In genomic region chr16:12410842-12411490, GRCh38 we compare ENCODE assay signal across 15 cellular contexts.
DNase-seq lines count a peak whose midpoint lies in the region; ATAC-seq and TF ChIP-seq lines count a peak whose summit lies in the region.
"Had no signal": no experiment of that assay in that cellular context is flagged by ENCODE, and none has a peak within 500 bp of the region (broad histone marks: within the 10 kb centered on the region; RNA-seq: fewer than 3 reads in every experiment).

No MANE protein-coding gene starts in this region.

- in situ Hi-C loops in mammary epithelial cell (cut with MboI; ENCODE audit: low sequenced_read_pairs in 2 of 2): no loop called here

- H2AFZ ChIP-seq in mammary epithelial cell (ENCODE audit: low read depth, low read length): no peak overlapping the region
- H2AFZ ChIP-seq: GM23248 had no signal

- ATAC-seq in effector memory CD8-positive, alpha-beta T cell (replicated peaks): no peak
- ATAC-seq: A549, HCT116 had no signal

- peak overlapping the region in 1 of 2 donors; percentile 23 for H3K27ac Mint-ChIP-seq in effector memory CD8-positive, alpha-beta T cell

- 79 to 87% methylated on average over 8 of the region's 8 CpGs for WGBS in testis, 2 donors
- 90% methylated on average over 8 of the region's 8 CpGs for WGBS in mammary epithelial cell (ENCODE audit: low coverage, missing lambda C conversion rate)

- H4K20me1 ChIP-seq in mammary epithelial cell (ENCODE audit: insufficient read depth, low read length): no peaks in the 10 kb centered on the region

- peaks cover 9 to 12% of the 10 kb centered on the region in 2 donors for H3K4me1 Mint-ChIP-seq in effector memory CD8-positive, alpha-beta T cell (ENCODE audit: low read depth in 2 of 2)

- no peaks in the 10 kb centered on the region for H3K36me3 ChIP-seq in right atrium auricular region
- no peaks in the 10 kb centered on the region for H3K36me3 ChIP-seq in testis (ENCODE audit: low read depth, missing control alignments)
- H3K36me3 ChIP-seq in mammary epithelial cell (ENCODE audit: insufficient read depth, low read length): no peaks in the 10 kb centered on the region
- H3K36me3 ChIP-seq: BE2C had no signal

- H3K9me3 Mint-ChIP-seq in effector memory CD8-positive, alpha-beta T cell: no peaks in the 10 kb centered on the region
- H3K9me3 Mint-ChIP-seq: CD8-positive, alpha-beta memory T cell had no signal

- dilution Hi-C loops in mammary epithelial cell (cut with HindIII; ENCODE audit: low sequenced_read_pairs): no loop called here

- intact Hi-C loops in testis (cut with DNase I; ENCODE audit: low total_unique reads) (no loop called here), mammary epithelial cell (cut with micrococcal nuclease) (no loop called here)

- no peak for TF ChIP-seq CTCF in right atrium auricular region (IDR thresholded peaks at IDR 0.05)
- TF ChIP-seq CTCF in testis (IDR thresholded peaks at IDR 0.05): no peak
- no peak for TF ChIP-seq CTCF in mammary epithelial cell (conservative IDR thresholded peaks at IDR 0.05 in 1 of 2, IDR thresholded peaks at IDR 0.05 in 1 of 2; ENCODE audit: extremely low read depth in 1 of 2, insufficient read depth in 1 of 2, low read depth in 1 of 2, low read length in 2 of 2)

- TF ChIP-seq POLR2A in testis (IDR thresholded peaks at IDR 0.05): no peak

- DNase-seq in GDM1 (lab: John Stamatoyannopoulos, UW) (peak; percentile 37), KG1 (lab: John Stamatoyannopoulos, UW) (peak; percentile 11), NOMO-1 treated with dmso at 0.1 percent for 144 hours (lab: John Stamatoyannopoulos, UW; ENCODE audit: unreplicated experiment) (peak; percentile 44), mesenteric fat pad (ENCODE audit: low spot score) (peak; percentile 59), right atrium auricular region (ENCODE audit: low spot score) (no peak), testis (no peak), mammary epithelial cell (no peak)
- DNase-seq in effector memory CD8-positive, alpha-beta T cell: no peak
- DNase-seq: BE2C; Caco-2; CD8-positive, alpha-beta memory T cell; GM23248; IMR-90 had no signal

- H3K27ac ChIP-seq in right atrium auricular region (no peak overlapping the region), testis (no peak overlapping the region), mammary epithelial cell (ENCODE audit: insufficient read depth, low read depth, low read length) (no peak overlapping the region)
- H3K27ac ChIP-seq: A549, GM23248 had no signal

- H3K27me3 Mint-ChIP-seq in effector memory CD8-positive, alpha-beta T cell: no peaks in the 10 kb centered on the region
- H3K27me3 Mint-ChIP-seq: CD8-positive, alpha-beta memory T cell had no signal

- H3K4me1 ChIP-seq in right atrium auricular region: no peaks in the 10 kb centered on the region
- H3K4me1 ChIP-seq in testis: no peaks in the 10 kb centered on the region
- no peaks in the 10 kb centered on the region for H3K4me1 ChIP-seq in mammary epithelial cell (ENCODE audit: insufficient read depth, low read length)
- H3K4me1 ChIP-seq: BE2C, Caco-2 had no signal

- no peak overlapping the region for H3K4me3 Mint-ChIP-seq in effector memory CD8-positive, alpha-beta T cell

- H3K9me3 ChIP-seq in right atrium auricular region (no peaks in the 10 kb centered on the region), testis (no peaks in the 10 kb centered on the region), mammary epithelial cell (replicated peaks; ENCODE audit: insufficient read depth, low read length) (no peaks in the 10 kb centered on the region)
- H3K9me3 ChIP-seq: A549, BE2C, Caco-2 had no signal

- H3K4me3 ChIP-seq in right atrium auricular region: no peak overlapping the region
- H3K4me3 ChIP-seq in testis: no peak overlapping the region
- no peak overlapping the region for H3K4me3 ChIP-seq in mammary epithelial cell (replicated peaks in 1 of 3; ENCODE audit: insufficient read depth in 1 of 3, low read depth in 2 of 3, low read length in 3 of 3)
- H3K4me3 ChIP-seq: A549, GM23248 had no signal

- H3K79me2 ChIP-seq in mammary epithelial cell (ENCODE audit: insufficient read depth, low read length): no peaks in the 10 kb centered on the region

- BruUV-seq in mammary epithelial cell (replicated peaks; lab: Mats Ljungman, UMichigan): no TSS peak

- no peaks in the 10 kb centered on the region for H3K27me3 ChIP-seq in right atrium auricular region
- H3K27me3 ChIP-seq in testis: no peaks in the 10 kb centered on the region
- H3K27me3 ChIP-seq in mammary epithelial cell (ENCODE audit: insufficient read depth, low read length): no peaks in the 10 kb centered on the region
- H3K27me3 ChIP-seq: BE2C had no signal

- no peak overlapping the region for H3K4me2 ChIP-seq in mammary epithelial cell (ENCODE audit: insufficient read depth, low read depth, low read length)
- H3K4me2 ChIP-seq: A549 had no signal

- no peak overlapping the region for H3K9ac ChIP-seq in mammary epithelial cell (ENCODE audit: insufficient read depth, low read length)
- H3K9ac ChIP-seq: GM23248 had no signal

- CTCF ChIA-PET in mammary epithelial cell (lab: Charles Lee; ENCODE audit: low non-redundant PET): no interaction called here

- H3K36me3 Mint-ChIP-seq in effector memory CD8-positive, alpha-beta T cell (ENCODE audit: insufficient read depth): peaks cover 3% of the 10 kb centered on the region

Comparison
In these comparisons a context has a peak if more than half of its experiments do, and no peak if none do; other contexts are left out.
1. DNase-seq: peak in GDM1 (single experiment), KG1 (single experiment), NOMO-1 treated with dmso at 0.1 percent for 144 hours (single experiment) and mesenteric fat pad (single experiment); none in right atrium auricular region (single experiment), testis (single experiment), effector memory CD8-positive, alpha-beta T cell (0 of 3) and mammary epithelial cell (single experiment).